ENCODE assay signal across 19 cellular contexts in the genomic region with DNA sequence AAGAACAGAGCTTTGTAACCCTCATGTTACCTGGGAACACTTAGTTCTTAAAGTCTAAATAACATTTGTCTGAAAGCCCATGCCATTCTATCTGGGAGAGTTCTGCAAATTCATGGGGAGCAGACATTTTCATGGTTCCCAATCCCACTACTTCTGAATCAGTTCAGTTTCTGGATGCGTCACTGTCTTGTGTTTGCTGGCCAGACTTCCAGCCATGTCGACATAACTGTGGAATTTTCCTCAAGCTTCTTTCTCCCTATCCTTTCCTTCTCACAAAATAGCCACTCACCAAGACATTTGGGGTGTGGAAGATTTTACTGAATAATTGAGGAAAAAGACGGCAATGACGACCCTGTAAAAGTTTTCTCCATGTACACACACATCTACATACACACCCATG.
A peak's percentile ranks its signal among the peaks of the same experiment; 100 is the strongest.
DNase-seq lines count a peak whose midpoint lies in the region.
"Had no signal": no experiment of that assay in that cellular context is flagged by ENCODE, and none has a peak within 500 bp of the region (broad histone marks: within the 10 kb centered on the region; RNA-seq: fewer than 3 reads in every experiment).

No MANE protein-coding gene starts in this region.

- peak overlapping the region in 1 of 2 experiments; percentile 21 for H3K18ac ChIP-seq in mesenchymal stem cell (ENCODE audit: low read depth in 1 of 2, low read length in 2 of 2)

- no peaks in the 10 kb centered on the region for H3K4me1 ChIP-seq in mesenchymal stem cell (ENCODE audit: control insufficient read depth, insufficient read depth, low read depth, low read length)
- H3K4me1 ChIP-seq: prostate gland had no signal

- DNase-seq in GM03348 (ENCODE audit: low spot score), result peak; percentile 4
- DNase-seq in fibroblast of gingiva (ENCODE audit: low read depth), result peak; percentile 70
- DNase-seq in mesenchymal stem cell, result peak; percentile 27
- peak; percentile 69 for DNase-seq in stromal cell of bone marrow (ENCODE audit: low read depth)
- no peak for DNase-seq in globus pallidus (ENCODE audit: low spot score)
- DNase-seq in AML-193 (lab: John Stamatoyannopoulos, UW), result no peak
- DNase-seq in NOMO-1 treated with dmso at 0.1 percent for 144 hours (lab: John Stamatoyannopoulos, UW; ENCODE audit: unreplicated experiment), result no peak
- no peak for DNase-seq in GF-D8 (lab: John Stamatoyannopoulos, UW)
- DNase-seq: activated CD4-positive, CD25-positive, alpha-beta regulatory T cell treated with anti-CD3 and anti-CD28 coated beads, Interleukin-2, amount 50 U/mL, for 72 hours; activated naive CD8-positive, alpha-beta T cell treated with anti-CD3 and anti-CD28 coated beads, Interleukin-2, amount 10 ng/mL, durations not matched to agents 7 days and 5 days; central memory CD4-positive, alpha-beta T cell; IMR-90; MM.1S; naive B cell; NCI-H1930; NCI-H446; SHP77 treated with DMSO at 0.1 percent for 48 hours; stimulated activated naive CD4-positive, alpha-beta T cell had no signal

- H3K27ac ChIP-seq in mesenchymal stem cell (ENCODE audit: low read length, poor library complexity, severe bottlenecking), result no peak overlapping the region
- H3K27ac ChIP-seq: prostate gland had no signal

- 100% methylated on average over 1 of the region's 4 CpGs for WGBS in mesenchymal stem cell

- no peaks in the 10 kb centered on the region for H3K36me3 ChIP-seq in mesenchymal stem cell (ENCODE audit: control insufficient read depth in 1 of 2, insufficient read depth in 2 of 2, low read depth in 1 of 2, low read length in 2 of 2)
- H3K36me3 ChIP-seq: prostate gland had no signal

- H3K79me1 ChIP-seq in mesenchymal stem cell (replicated peaks; ENCODE audit: low read length, poor library complexity, severe bottlenecking), result no peaks in the 10 kb centered on the region

- H3K4ac ChIP-seq in mesenchymal stem cell (ENCODE audit: low read depth in 1 of 2, low read length in 2 of 2), result no peak overlapping the region

- H2BK15ac ChIP-seq in mesenchymal stem cell (ENCODE audit: low read depth, poor library complexity, severe bottlenecking), result no peak overlapping the region

- H4K91ac ChIP-seq in mesenchymal stem cell (ENCODE audit: low read length), result no peak overlapping the region

- H2BK12ac ChIP-seq in mesenchymal stem cell (ENCODE audit: low read length in 2 of 2), result no peak overlapping the region

- H2BK120ac ChIP-seq in mesenchymal stem cell (ENCODE audit: low read depth, low read length), result no peak overlapping the region

- H2AK5ac ChIP-seq in mesenchymal stem cell (ENCODE audit: low read length, severe bottlenecking), result no peak overlapping the region

- H3K27me3 ChIP-seq in mesenchymal stem cell (ENCODE audit: control insufficient read depth in 1 of 2, insufficient read depth in 1 of 2, low read length in 2 of 2), result no peaks in the 10 kb centered on the region

- H3K9ac ChIP-seq in mesenchymal stem cell (ENCODE audit: low read length), result peak overlapping the region; percentile 61

- no peak overlapping the region for H2AFZ ChIP-seq in mesenchymal stem cell (ENCODE audit: low read depth, low read length)

- no peak overlapping the region for H3K4me3 ChIP-seq in mesenchymal stem cell (ENCODE audit: insufficient read depth in 1 of 2, low read depth in 1 of 2, low read length in 2 of 2)
- H3K4me3 ChIP-seq: prostate gland had no signal

- no peak overlapping the region for H3K14ac ChIP-seq in mesenchymal stem cell (ENCODE audit: low read length in 2 of 2)

- H3K4me2 ChIP-seq in mesenchymal stem cell (ENCODE audit: low read length, poor library complexity, severe bottlenecking), result no peak overlapping the region

- H4K8ac ChIP-seq in mesenchymal stem cell (ENCODE audit: low read length), result no peak overlapping the region

- no peak overlapping the region for H2BK5ac ChIP-seq in mesenchymal stem cell (ENCODE audit: low read depth, low read length, poor library complexity, severe bottlenecking)

- no peak overlapping the region for H3K23ac ChIP-seq in mesenchymal stem cell (ENCODE audit: low read length in 2 of 2)

- no peaks in the 10 kb centered on the region for H3K9me3 ChIP-seq in mesenchymal stem cell (ENCODE audit: control insufficient read depth, low read length)
- H3K9me3 ChIP-seq: prostate gland had no signal

Comparison
In these comparisons a context has a peak if more than half of its experiments do, and no peak if none do; other contexts are left out.
1. DNase-seq: peak in GM03348 (single experiment), fibroblast of gingiva (single experiment), mesenchymal stem cell (single experiment) and stromal cell of bone marrow (single experiment); none in globus pallidus (single experiment), AML-193 (0 of 2), NOMO-1 treated with dmso at 0.1 percent for 144 hours (single experiment) and GF-D8 (single experiment).